12 cellular contexts compared by ENCODE assay signal in the genomic region with DNA sequence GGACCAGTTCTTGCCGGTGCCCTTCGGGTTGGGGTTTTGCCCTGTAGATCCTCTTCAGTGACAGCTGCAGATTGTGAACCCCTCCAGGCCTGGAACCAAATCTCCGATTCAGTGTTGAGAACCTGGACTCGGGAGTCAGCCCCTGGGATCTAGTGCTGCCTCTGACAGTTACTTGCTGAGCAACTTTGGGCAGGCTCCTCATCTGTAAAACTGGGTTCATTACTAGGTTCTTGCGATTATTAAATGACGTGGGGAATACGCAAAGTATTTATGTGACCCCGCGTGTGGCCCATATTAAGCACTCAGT. TPM values are rescaled to one million over a fixed set of nuclear protein-coding genes. Genes with fewer than 3 reads are reported as not detected.
DNase-seq lines count a peak whose midpoint lies in the region; ATAC-seq and TF ChIP-seq lines count a peak whose summit lies in the region.
"Had no signal": no experiment of that assay in that cellular context is flagged by ENCODE, and none has a peak within 500 bp of the region (broad histone marks: within the 10 kb centered on the region; RNA-seq: fewer than 3 reads in every experiment).

No MANE protein-coding gene starts in this region.

- peaks cover 29 to 40% of the 10 kb centered on the region in 2 donors for H3K36me3 Mint-ChIP-seq in stimulated activated naive B cell treated with anti-CD40 and anti-IgM and Interleukin-4, amounts not matched to agents 10 μg/mL and 1 μg/mL and 100 μg/mL, for 72 hours

- no peak overlapping the region for H3K4me3 Mint-ChIP-seq in stimulated activated naive B cell treated with anti-CD40 and anti-IgM and Interleukin-4, amounts not matched to agents 10 μg/mL and 1 μg/mL and 100 μg/mL, for 72 hours
- H3K4me3 Mint-ChIP-seq: activated CD4-positive, alpha-beta T cell treated with anti-CD3 and anti-CD28 coated beads for 36 hours; effector memory CD8-positive, alpha-beta T cell had no signal

- H3K4me1 ChIP-seq in HEK293 (ENCODE audit: control insufficient read depth, insufficient read depth, low read length) (peaks cover 5% of the 10 kb centered on the region; the same call in 1 of the 2 replicates), mucosa of descending colon (ENCODE audit: low read depth) (peaks cover 14% of the 10 kb centered on the region)

- in situ Hi-C loops in G401 (cut with HindIII; ENCODE audit: low sequenced_read_pairs) = no loop called here

- no peaks in the 10 kb centered on the region for H3K27me3 Mint-ChIP-seq in stimulated activated naive B cell treated with anti-CD40 and anti-IgM and Interleukin-4, amounts not matched to agents 10 μg/mL and 1 μg/mL and 100 μg/mL, for 72 hours
- H3K27me3 Mint-ChIP-seq: activated CD4-positive, alpha-beta T cell treated with anti-CD3 and anti-CD28 coated beads for 36 hours; effector memory CD8-positive, alpha-beta T cell had no signal

- CTCF ChIA-PET in AG04450 (lab: Charles Lee) (interaction anchor here (1.1 kb wide), 1 partner anchor 341 kb away, joined by 3 read pairs; no protein-coding TSS in a partner anchor), HEK293 (lab: Yijun Ruan, JAX) (interaction anchor here (0.6 to 1.5 kb wide), 3 partner anchors 8 to 342 kb away, joined by 3 to 7 read pairs (median 3); no protein-coding TSS in a partner anchor)

- intact Hi-C loops in mucosa of descending colon (cut with DNase I, micrococcal nuclease) = no loop called here

- no peaks in the 10 kb centered on the region for H3K27me3 ChIP-seq in AG04450 (ENCODE audit: control insufficient read depth, insufficient read depth, low read length)
- H3K27me3 ChIP-seq: sigmoid colon, vagina had no signal

- no peak for DNase-seq in AG04450 (ENCODE audit: low read depth, low spot score)
- DNase-seq in caudate nucleus (lab: John Stamatoyannopoulos, UW) = no peak
- DNase-seq in mucosa of descending colon = no peak
- no peak for DNase-seq in G401 (ENCODE audit: low spot score)
- DNase-seq in stimulated activated naive B cell treated with anti-CD40 and anti-IgM and Interleukin-4, amounts not matched to agents 10 μg/mL and 1 μg/mL and 100 μg/mL, for 72 hours = no peak

- TF ChIP-seq CTCF in AG04450 (IDR thresholded peaks at IDR 0.05; ENCODE audit: low read depth, low read length) (no peak), HEK293 (tag by site-specific recombination; IDR thresholded peaks at IDR 0.05) (no peak), mucosa of descending colon (IDR thresholded peaks at IDR 0.05) (no peak)

- H3K4me3 ChIP-seq in AG04450 (ENCODE audit: low read depth, low read length) (no peak overlapping the region), HEK293 (ENCODE audit: low read depth, low read length) (no peak overlapping the region), mucosa of descending colon (peak overlapping the region; percentile 68)
- H3K4me3 ChIP-seq: sigmoid colon, vagina had no signal

- H3K9me3 Mint-ChIP-seq in stimulated activated naive B cell treated with anti-CD40 and anti-IgM and Interleukin-4, amounts not matched to agents 10 μg/mL and 1 μg/mL and 100 μg/mL, for 72 hours = no peaks in the 10 kb centered on the region
- H3K9me3 Mint-ChIP-seq: effector memory CD8-positive, alpha-beta T cell had no signal

- H3K9me3 ChIP-seq in AG04450 (ENCODE audit: control insufficient read depth, insufficient read depth, low read length) (no peaks in the 10 kb centered on the region), HEK293 (ENCODE audit: control insufficient read depth, insufficient read depth, low read depth, low read length) (no peaks in the 10 kb centered on the region), mucosa of descending colon (no peaks in the 10 kb centered on the region)
- H3K9me3 ChIP-seq: sigmoid colon, vagina had no signal

- ATAC-seq in mucosa of descending colon (no peak), GM19324 (IDR thresholded peaks at IDR 0.05; ENCODE audit: low FRiP score, unreplicated experiment) (no peak), HG02840 (IDR thresholded peaks at IDR 0.05; ENCODE audit: low FRiP score, unreplicated experiment) (no peak)
- no peak for ATAC-seq in stimulated activated naive B cell treated with anti-CD40 and anti-IgM and Interleukin-4, amounts not matched to agents 10 μg/mL and 1 μg/mL and 100 μg/mL, for 72 hours (replicated peaks)

- H3K36me3 ChIP-seq in HEK293 (ENCODE audit: control insufficient read depth in 2 of 2, insufficient read depth in 1 of 2, low read length in 2 of 2) = peaks cover 0 to 16% of the 10 kb centered on the region in 2 experiments; a peak in 1 of 3 replicates
- no peaks in the 10 kb centered on the region for H3K36me3 ChIP-seq in mucosa of descending colon (ENCODE audit: low read depth)
- H3K36me3 ChIP-seq: sigmoid colon had no signal

- POLR2A ChIA-PET in AG04450 (lab: Yijun Ruan, JAX) = interaction anchor here (0.6 to 2.2 kb wide), 8 partner anchors 16 to 565 kb away, joined by 3 to 18 read pairs (median 6); no protein-coding TSS in a partner anchor
- POLR2A ChIA-PET in HEK293 (lab: Yijun Ruan, JAX) = interaction anchor here (0.6 to 2.9 kb wide), 9 partner anchors 8 to 432 kb away, joined by 3 to 11 read pairs (median 6); no protein-coding TSS in a partner anchor

- H3K27ac ChIP-seq in AG04450 (ENCODE audit: low read depth, low read length) (peak overlapping the region; percentile 100), HEK293 (ENCODE audit: extremely low read depth, low read depth, low read length) (no peak overlapping the region), caudate nucleus (ENCODE audit: low read depth, low read length) (peak overlapping the region; percentile 98)
- H3K27ac ChIP-seq: sigmoid colon, vagina had no signal

- no peak overlapping the region for H3K27ac Mint-ChIP-seq in stimulated activated naive B cell treated with anti-CD40 and anti-IgM and Interleukin-4, amounts not matched to agents 10 μg/mL and 1 μg/mL and 100 μg/mL, for 72 hours
- H3K27ac Mint-ChIP-seq: activated CD4-positive, alpha-beta T cell treated with anti-CD3 and anti-CD28 coated beads for 36 hours; effector memory CD8-positive, alpha-beta T cell had no signal

- peaks cover 12% of the 10 kb centered on the region in 2 donors for H3K4me1 Mint-ChIP-seq in stimulated activated naive B cell treated with anti-CD40 and anti-IgM and Interleukin-4, amounts not matched to agents 10 μg/mL and 1 μg/mL and 100 μg/mL, for 72 hours

TF ChIP-seq in HEK293, 187 proteins besides CTCF, POLR2A, EP300 and RAD21:
- peak; percentile 5; the same call in 1 of the 2 replicates for TF ChIP-seq ZXDB (tag by site-specific recombination; IDR thresholded peaks at IDR 0.05)
- TF ChIP-seq ZNF366 (tag by site-specific recombination; conservative IDR thresholded peaks at IDR 0.05) = no peak

RNA-seq across cellular contexts. Expression of a gene that starts 0.6 kb away (rescaled TPM):
- 30.1 and 39.1 TPM in 2 replicates for polyA plus RNA-seq in AG04450 (2011; rRNA removed)
- 66.2 and 113 TPM in 2 replicates for polyA minus RNA-seq in AG04450 (2011; rRNA and poly(A)+ RNA removed)
- total RNA-seq in mucosa of descending colon = 10 to 100 TPM; 32.4 to 69.4 (median 51.4) TPM
- 26.6 and 62.7 TPM in 2 replicates for total RNA-seq in G401 (2014; rRNA removed; shearing (Covaris generic))
